ENCODE assay signal across 8 cellular contexts in the genomic region with DNA sequence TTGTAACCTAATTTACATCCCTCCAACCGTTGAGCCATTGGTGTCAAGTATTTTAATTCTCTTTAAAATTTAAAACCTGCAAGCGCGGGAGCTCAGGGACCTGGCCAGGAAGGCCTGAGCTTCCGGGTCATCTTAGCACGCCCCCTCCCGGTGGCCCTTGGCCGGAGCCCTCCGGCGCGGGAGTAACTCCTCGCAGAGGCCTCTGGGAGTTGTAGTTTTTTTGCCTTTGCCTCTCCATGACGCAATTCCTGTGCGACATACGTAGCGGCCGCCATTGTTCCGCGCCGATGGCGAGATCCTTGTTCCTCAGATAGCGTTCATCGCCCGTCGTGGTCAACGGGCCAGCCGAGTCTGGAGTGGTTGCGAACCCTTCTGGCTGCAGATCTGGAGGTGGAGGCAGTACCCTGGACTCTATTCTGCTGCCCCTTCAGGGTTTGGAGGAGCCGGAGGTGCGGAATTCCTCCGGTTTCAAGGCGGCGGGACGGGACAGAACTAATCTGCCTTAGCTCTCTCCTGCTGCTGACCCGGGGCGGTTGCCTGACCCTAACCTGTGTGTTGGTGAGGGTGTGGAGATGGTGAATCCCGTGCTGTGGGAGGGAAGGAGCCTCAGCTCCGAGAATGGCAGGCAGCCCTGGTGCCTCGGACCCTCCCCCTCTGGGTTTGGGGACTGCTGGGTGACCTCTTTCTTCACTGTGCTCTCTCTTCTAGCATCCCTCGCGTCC. TPM values are rescaled to one million over a fixed set of nuclear protein-coding genes. Genes with fewer than 3 reads are reported as not detected.
A peak's percentile ranks its signal among the peaks of the same experiment; 100 is the strongest.
DNase-seq lines count a peak whose midpoint lies in the region; ATAC-seq and TF ChIP-seq lines count a peak whose summit lies in the region.

A gene (plus strand): TSS at position 258 of the 722 bp plus-strand sequence. CDS start 503 bp downstream, outside the sequence.

- H3K9me2 ChIP-seq in hepatocyte (replicated peaks; ENCODE audit: insufficient read depth), result no peaks in the 10 kb centered on the region

- peak within 1 kb of the TSS; percentile 94 for H2AFZ ChIP-seq in hepatocyte

- H3K36me3 ChIP-seq in hepatocyte (replicated peaks; ENCODE audit: insufficient read depth, low read depth), result peaks cover 5% of the 10 kb centered on the region

- peaks cover 19% of the 10 kb centered on the region for H3K9me3 ChIP-seq in hepatocyte (ENCODE audit: low read depth)

- peak; percentile 91 for TF ChIP-seq CTCF in hepatocyte (IDR thresholded peaks at IDR 0.05; ENCODE audit: poor library complexity)

- peaks cover 6% of the 10 kb centered on the region for H3K4me1 ChIP-seq in hepatocyte (ENCODE audit: insufficient read depth)

- H3K79me2 ChIP-seq in hepatocyte, result peaks cover 14% of the 10 kb centered on the region

- no peaks in the 10 kb centered on the region for H3K27me3 ChIP-seq in hepatocyte

- peak; percentile 74 to 84 for DNase-seq in NCI-H187 (lab: John Stamatoyannopoulos, UW)
- DNase-seq in T-helper 9 cell, result peak; percentile 78
- peak; percentile 97 for DNase-seq in astrocyte of the hippocampus (ENCODE audit: low read depth, low spot score)
- DNase-seq in hepatocyte (ENCODE audit: low spot score), result peak; percentile 96
- peak; percentile 98 for DNase-seq in retina
- DNase-seq in NK-92 (lab: John Stamatoyannopoulos, UW; ENCODE audit: unreplicated experiment), result no peak

- ATAC-seq in GM18499 (IDR thresholded peaks at IDR 0.05; ENCODE audit: insufficient read depth, unreplicated experiment) (peak; percentile 67), HG02938 (IDR thresholded peaks at IDR 0.05; ENCODE audit: unreplicated experiment) (peak; percentile 97)

- WGBS in hepatocyte (ENCODE audit: low lambda C conversion rate, missing lambda C conversion rate), result 3% methylated on average over 39 of the region's 40 CpGs

- no peaks in the 10 kb centered on the region for H4K20me1 ChIP-seq in hepatocyte (ENCODE audit: insufficient read depth, poor library complexity, severe bottlenecking)

- peak within 1 kb of the TSS; percentile 97 for H3K4me2 ChIP-seq in hepatocyte

- peak within 1 kb of the TSS; percentile 83 for H3K4me3 ChIP-seq in hepatocyte

- peak within 1 kb of the TSS; percentile 83 for H3K27ac ChIP-seq in hepatocyte

RNA-seq across cellular contexts. Expression of the gene that starts here (rescaled TPM):
- total RNA-seq in hepatocyte, result 23.1 and 34.6 TPM in 2 replicates
- 10.9 and 12.9 TPM in 2 replicates for polyA plus RNA-seq in hepatocyte
